Comparison of ENCODE assay signal across 22 cellular contexts in the genomic region with DNA sequence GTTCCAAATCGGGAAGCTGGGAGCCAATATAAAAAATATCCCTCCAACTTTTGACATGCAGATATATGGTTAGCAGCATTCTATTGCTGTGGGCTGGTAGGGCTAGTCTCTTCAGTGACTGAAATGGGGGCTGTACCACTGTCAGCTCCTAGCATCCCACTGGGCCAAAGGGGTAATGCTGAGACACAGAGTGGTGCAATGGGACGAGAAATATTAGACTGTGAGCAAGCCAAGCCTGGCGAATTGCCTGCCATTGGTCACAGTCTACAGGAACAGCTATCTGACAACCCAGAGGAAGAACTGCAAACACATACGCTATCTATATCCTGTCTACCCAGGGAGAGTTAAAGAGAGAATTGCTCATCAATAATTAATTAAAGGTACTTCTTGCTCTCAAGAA. TPM values are rescaled to one million over a fixed set of nuclear protein-coding genes. Genes with fewer than 3 reads are reported as not detected.
DNase-seq lines count a peak whose midpoint lies in the region; ATAC-seq and TF ChIP-seq lines count a peak whose summit lies in the region.
"Had no signal": no experiment of that assay in that cellular context is flagged by ENCODE, and none has a peak within 500 bp of the region (broad histone marks: within the 10 kb centered on the region; RNA-seq: fewer than 3 reads in every experiment).

No MANE protein-coding gene starts in this region.

- H3K9me3 Mint-ChIP-seq in glutamatergic neuron (ENCODE audit: unreplicated experiment): peaks cover 6% of the 10 kb centered on the region
- H3K9me3 Mint-ChIP-seq in type B pancreatic cell: no peaks in the 10 kb centered on the region
- H3K9me3 Mint-ChIP-seq: GM23338 had no signal

- no peak for TF ChIP-seq RAD21 in neural cell (conservative IDR thresholded peaks at IDR 0.05)

- H3K4me3 Mint-ChIP-seq in glutamatergic neuron (ENCODE audit: unreplicated experiment): peak overlapping the region; percentile 55
- peak overlapping the region; percentile 8 for H3K4me3 Mint-ChIP-seq in type B pancreatic cell
- H3K4me3 Mint-ChIP-seq: CD4-positive, alpha-beta memory T cell; GM23338; H9 had no signal

- no peak for TF ChIP-seq EP300 in neural cell (conservative IDR thresholded peaks at IDR 0.05; ENCODE audit: poor library complexity, severe bottlenecking)

- peaks cover 4% of the 10 kb centered on the region for H3F3A ChIP-seq in neural cell (ENCODE audit: insufficient read depth, low read length, poor library complexity, severe bottlenecking)

- H3K27ac ChIP-seq in A673 (ENCODE audit: low read depth, low read length, poor library complexity, severe bottlenecking) (no peak overlapping the region), neural cell (ENCODE audit: low read length) (no peak overlapping the region)
- H3K27ac ChIP-seq: 22Rv1, A549 had no signal

- no TSS peak for BruUV-seq in A673 (replicated peaks; lab: Mats Ljungman, UMichigan)

- peaks cover 16% of the 10 kb centered on the region for H3K4me1 Mint-ChIP-seq in glutamatergic neuron (ENCODE audit: low read depth, unreplicated experiment)
- H3K4me1 Mint-ChIP-seq in type B pancreatic cell (ENCODE audit: unreplicated experiment): no peaks in the 10 kb centered on the region

- intact Hi-C loops in A673 (cut with micrococcal nuclease; ENCODE audit: unreplicated experiment): no loop called here

- H3K27ac Mint-ChIP-seq in glutamatergic neuron (ENCODE audit: unreplicated experiment) (peak overlapping the region; percentile 25), type B pancreatic cell (no peak overlapping the region)
- H3K27ac Mint-ChIP-seq: CD4-positive, alpha-beta memory T cell; GM23338; H9 had no signal

- peaks cover 15% of the 10 kb centered on the region for H3K4me1 ChIP-seq in A673 (ENCODE audit: insufficient read depth, low read length, poor library complexity, severe bottlenecking)

- peaks cover 39% of the 10 kb centered on the region for H3K27me3 ChIP-seq in A673 (replicated peaks; ENCODE audit: insufficient read depth, low read depth, low read length, poor library complexity)
- H3K27me3 ChIP-seq in neural cell (ENCODE audit: insufficient read depth, low read depth, low read length): no peaks in the 10 kb centered on the region

- no peak overlapping the region for H3K9ac ChIP-seq in neural cell (ENCODE audit: low read length)

- POLR2A ChIA-PET in A673 (lab: Charles Lee; ENCODE audit: low non-redundant PET): no interaction called here

- no peaks in the 10 kb centered on the region for H3K9me3 ChIP-seq in A673 (ENCODE audit: low read depth, low read length, poor library complexity, severe bottlenecking)
- no peaks in the 10 kb centered on the region for H3K9me3 ChIP-seq in neural cell (ENCODE audit: low read length)
- H3K9me3 ChIP-seq: A549 had no signal

- no peak for ATAC-seq in HG03565 (IDR thresholded peaks at IDR 0.05; ENCODE audit: unreplicated experiment)
- ATAC-seq: A549, GM23338, HCT116 had no signal

- CTCF ChIA-PET in A673 (lab: Charles Lee): no interaction called here

- H3K36me3 ChIP-seq in A673 (ENCODE audit: insufficient read depth, low read length, poor library complexity, severe bottlenecking) (no peaks in the 10 kb centered on the region), neural cell (ENCODE audit: insufficient read depth, low read length) (no peaks in the 10 kb centered on the region)

- H3K4me2 ChIP-seq in neural cell (ENCODE audit: low read length): no peak overlapping the region
- H3K4me2 ChIP-seq: A549, GM23338 had no signal

- peak; percentile 3 for DNase-seq in A673 (ENCODE audit: low spot score)
- DNase-seq in glutamatergic neuron: no peak
- no peak for DNase-seq in type B pancreatic cell (ENCODE audit: extremely low spot score, unreplicated experiment)
- no peak for DNase-seq in NCI-H446 treated with DMSO at 0.1 percent for 48 hours (lab: John Stamatoyannopoulos, UW)
- no peak for DNase-seq in NCI-H1417 treated with DMSO at 0.1 percent for 48 hours (lab: John Stamatoyannopoulos, UW)
- DNase-seq in OCI-M2 (lab: John Stamatoyannopoulos, UW; ENCODE audit: unreplicated experiment): no peak
- DNase-seq: C1 segment of cervical spinal cord; Calu3; CD4-positive, alpha-beta memory T cell; COR-L47; DMS53; DMS79 treated with DMSO at 0.1 percent for 48 hours; GF-D8; H9 had no signal

- peaks cover 7% of the 10 kb centered on the region for H3K27me3 Mint-ChIP-seq in glutamatergic neuron (ENCODE audit: unreplicated experiment)
- peaks cover 45% of the 10 kb centered on the region for H3K27me3 Mint-ChIP-seq in type B pancreatic cell

- no peaks in the 10 kb centered on the region for H3K9me2 ChIP-seq in neural cell (ENCODE audit: insufficient read depth, low read length)

- H3K36me3 Mint-ChIP-seq in glutamatergic neuron (ENCODE audit: unreplicated experiment) (no peaks in the 10 kb centered on the region), type B pancreatic cell (no peaks in the 10 kb centered on the region)
- H3K36me3 Mint-ChIP-seq: CD4-positive, alpha-beta memory T cell had no signal

- H3K4me3 ChIP-seq in A673 (ENCODE audit: low read depth, low read length, poor library complexity, severe bottlenecking) (no peak overlapping the region), neural cell (ENCODE audit: low read length) (peak overlapping the region; percentile 93)
- H3K4me3 ChIP-seq: A549, GM23338 had no signal

- no peaks in the 10 kb centered on the region for H4K20me1 ChIP-seq in neural cell (ENCODE audit: insufficient read depth)

- TF ChIP-seq CTCF in A673 (conservative IDR thresholded peaks at IDR 0.05; ENCODE audit: low read depth, low read length) (no peak), glutamatergic neuron (IDR thresholded peaks at IDR 0.05; ENCODE audit: partially characterized antibody, unreplicated experiment) (no peak), neural cell (IDR thresholded peaks at IDR 0.05; ENCODE audit: poor library complexity, severe bottlenecking) (no peak), type B pancreatic cell (conservative IDR thresholded peaks at IDR 0.05) (no peak)

- H2AFZ ChIP-seq in neural cell (ENCODE audit: low read depth, low read length): no peak overlapping the region
- H2AFZ ChIP-seq: GM23338 had no signal

- H3K79me2 ChIP-seq in neural cell (replicated peaks; ENCODE audit: insufficient read depth, low read length): peaks cover 62% of the 10 kb centered on the region

TF ChIP-seq in neural cell, 6 proteins besides CTCF, POLR2A, EP300 and RAD21:
- no peak for TF ChIP-seq EZH2 (IDR thresholded peaks at IDR 0.05; ENCODE audit: borderline replicate concordance, insufficient read depth, low read length, poor library complexity, severe bottlenecking)
- TF ChIP-seq, protein P1, sequence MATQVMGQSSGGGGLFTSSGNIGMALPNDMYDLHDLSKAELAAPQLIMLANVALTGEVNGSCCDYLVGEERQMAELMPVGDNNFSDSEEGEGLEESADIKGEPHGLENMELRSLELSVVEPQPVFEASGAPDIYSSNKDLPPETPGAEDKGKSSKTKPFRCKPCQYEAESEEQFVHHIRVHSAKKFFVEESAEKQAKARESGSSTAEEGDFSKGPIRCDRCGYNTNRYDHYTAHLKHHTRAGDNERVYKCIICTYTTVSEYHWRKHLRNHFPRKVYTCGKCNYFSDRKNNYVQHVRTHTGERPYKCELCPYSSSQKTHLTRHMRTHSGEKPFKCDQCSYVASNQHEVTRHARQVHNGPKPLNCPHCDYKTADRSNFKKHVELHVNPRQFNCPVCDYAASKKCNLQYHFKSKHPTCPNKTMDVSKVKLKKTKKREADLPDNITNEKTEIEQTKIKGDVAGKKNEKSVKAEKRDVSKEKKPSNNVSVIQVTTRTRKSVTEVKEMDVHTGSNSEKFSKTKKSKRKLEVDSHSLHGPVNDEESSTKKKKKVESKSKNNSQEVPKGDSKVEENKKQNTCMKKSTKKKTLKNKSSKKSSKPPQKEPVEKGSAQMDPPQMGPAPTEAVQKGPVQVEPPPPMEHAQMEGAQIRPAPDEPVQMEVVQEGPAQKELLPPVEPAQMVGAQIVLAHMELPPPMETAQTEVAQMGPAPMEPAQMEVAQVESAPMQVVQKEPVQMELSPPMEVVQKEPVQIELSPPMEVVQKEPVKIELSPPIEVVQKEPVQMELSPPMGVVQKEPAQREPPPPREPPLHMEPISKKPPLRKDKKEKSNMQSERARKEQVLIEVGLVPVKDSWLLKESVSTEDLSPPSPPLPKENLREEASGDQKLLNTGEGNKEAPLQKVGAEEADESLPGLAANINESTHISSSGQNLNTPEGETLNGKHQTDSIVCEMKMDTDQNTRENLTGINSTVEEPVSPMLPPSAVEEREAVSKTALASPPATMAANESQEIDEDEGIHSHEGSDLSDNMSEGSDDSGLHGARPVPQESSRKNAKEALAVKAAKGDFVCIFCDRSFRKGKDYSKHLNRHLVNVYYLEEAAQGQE (IDR thresholded peaks at IDR 0.05; ENCODE audit: borderline replicate concordance): no peak

RNA-seq across cellular contexts. Expression of a gene that starts 3.5 kb away (rescaled TPM):
- total RNA-seq in A673 (2021) (5.3 and 8.3 TPM in 2 replicates), glutamatergic neuron (ENCODE audit: unreplicated experiment) (22.4 TPM), type B pancreatic cell (ENCODE audit: low replicate concordance) (1.9 and 6.1 TPM in 2 replicates)
- 35.1 and 38.6 TPM in 2 replicates for polyA plus RNA-seq in neural cell
- 85.7 and 96.2 TPM in 2 replicates for polyA minus RNA-seq in neural cell
- total RNA-seq: Calu3; CD4-positive, alpha-beta memory T cell; G401 had no signal
- polyA plus RNA-seq: BJ; CD4-positive, alpha-beta memory T cell had no signal
